9 cellular contexts compared by ENCODE assay signal in genomic region chr9:136093995-136094881, GRCh38. TPM values are rescaled to one million over a fixed set of nuclear protein-coding genes. Genes with fewer than 3 reads are reported as not detected.
DNase-seq lines count a peak whose midpoint lies in the region; ATAC-seq, FAIRE-seq and TF ChIP-seq lines count a peak whose summit lies in the region.
"Had no signal": no experiment of that assay in that cellular context is flagged by ENCODE, and none has a peak within 500 bp of the region (broad histone marks: within the 10 kb centered on the region; RNA-seq: fewer than 3 reads in every experiment).

No MANE protein-coding gene starts in this region.

- intact Hi-C loops in left lung (cut with DNase I) = no loop called here

- H3K27ac ChIP-seq in coronary artery = peak overlapping the region; percentile 92 to 96
- peak overlapping the region; percentile 76 to 84 for H3K27ac ChIP-seq in left lung

- H3K4me1 ChIP-seq in left lung = peaks cover 21 to 63% of the 10 kb centered on the region in 2 donors

- ATAC-seq in left lung = peak; percentile 80

- no peaks in the 10 kb centered on the region for H3K9me3 ChIP-seq in left lung

- H3K27me3 ChIP-seq in left lung = peaks cover 0 to 10% of the 10 kb centered on the region in 2 donors

- DNase-seq in NCI-H748 (lab: John Stamatoyannopoulos, UW; ENCODE audit: unreplicated experiment) = peak; percentile 40
- no peak for DNase-seq in NCI-H748 treated with DMSO at 0.1 percent for 48 hours (lab: John Stamatoyannopoulos, UW)
- DNase-seq in activated CD4-positive, alpha-beta T cell treated with anti-CD3 and anti-CD28 coated beads for 4 hours = peak; percentile 54 to 65
- DNase-seq in coronary artery (ENCODE audit: low spot score) = peak; percentile 92
- peak; percentile 75 to 92 for DNase-seq in left lung
- DNase-seq in stimulated activated CD4-positive, alpha-beta T cell treated with anti-CD3 and anti-CD28 coated beads, TNF-alpha, amount 100 ng/mL, for 1 hour (ENCODE audit: low read depth in 3 of 3, low spot score in 1 of 3) = peak; percentile 20 to 46 (median 23)
- no peak for DNase-seq in GM19239 (ENCODE audit: insufficient read length, low spot score)
- DNase-seq in GDM1 (lab: John Stamatoyannopoulos, UW) = no peak

- peaks cover 0 to 9% of the 10 kb centered on the region in 2 donors for H3K36me3 ChIP-seq in left lung

- TF ChIP-seq CTCF in coronary artery (IDR thresholded peaks at IDR 0.05) (no peak), left lung (IDR thresholded peaks at IDR 0.05) (no peak)

- H3K4me3 ChIP-seq in coronary artery = peak overlapping the region; percentile 98
- H3K4me3 ChIP-seq in left lung = peak overlapping the region; percentile 77 to 89

- no peak for FAIRE-seq in GM19239 (lab: Jason Lieb, UNC)
- FAIRE-seq: endometrium had no signal

RNA-seq across cellular contexts. Expression of gene NACC2, which starts 0.9 kb away (rescaled TPM):
- 10 to 100 TPM; 25.2 to 29.5 TPM for total RNA-seq in left lung

RNA-seq across cellular contexts. Expression of gene TMEM250, which starts 24.4 kb away (rescaled TPM):
- 10 to 100 TPM; 30.4 to 42.1 TPM for total RNA-seq in left lung

Comparison
In these comparisons a context has a peak if more than half of its experiments do, and no peak if none do; other contexts are left out.
1. DNase-seq: peak in NCI-H748 (single experiment), activated CD4-positive, alpha-beta T cell treated with anti-CD3 and anti-CD28 coated beads for 4 hours (2 of 2), coronary artery (single experiment), left lung (2 of 2) and stimulated activated CD4-positive, alpha-beta T cell treated with anti-CD3 and anti-CD28 coated beads, TNF-alpha, amount 100 ng/mL, for 1 hour (3 of 3); none in NCI-H748 treated with DMSO at 0.1 percent for 48 hours (single experiment), GM19239 (single experiment) and GDM1 (single experiment).